In the genomic region with DNA sequence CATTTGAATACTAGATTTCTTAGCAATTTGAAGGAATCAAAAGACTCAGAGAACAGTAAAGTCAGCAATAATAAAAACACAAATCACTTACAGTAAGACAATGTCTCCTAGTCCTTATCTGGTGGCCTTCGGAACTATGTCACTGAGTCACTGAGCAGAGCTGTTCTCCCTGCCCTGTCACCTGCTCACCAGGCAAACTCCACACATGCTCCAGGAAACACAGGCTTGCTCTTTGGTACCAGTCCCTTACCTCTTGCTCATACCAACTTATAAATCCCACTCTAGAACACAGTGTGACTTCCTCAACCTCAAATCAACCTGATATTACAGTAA, we compare ENCODE assay signal across 15 cellular contexts.
DNase-seq lines count a peak whose midpoint lies in the region; ATAC-seq and TF ChIP-seq lines count a peak whose summit lies in the region.
"Had no signal": no experiment of that assay in that cellular context is flagged by ENCODE, and none has a peak within 500 bp of the region (broad histone marks: within the 10 kb centered on the region; RNA-seq: fewer than 3 reads in every experiment).

No MANE protein-coding gene starts in this region.

- WGBS in SK-N-SH (ENCODE audit: low lambda C conversion rate), result 79% methylated on average over 1 of the region's 1 CpG
- WGBS in lung, 2 donors, result 64 to 87% methylated on average over 1 of the region's 1 CpG
- WGBS in stomach, 5 donors, result 25 to 50% (median 48%) methylated on average over 1 of the region's 1 CpG
- 25 to 73% methylated on average over 1 of the region's 1 CpG for WGBS in sigmoid colon, 2 donors

- no peak overlapping the region for H3K27ac ChIP-seq in SK-N-SH (ENCODE audit: low read depth in 2 of 2, low read length in 1 of 2)
- no peak overlapping the region for H3K27ac ChIP-seq in brain microvascular endothelial cell
- H3K27ac ChIP-seq in lung (ENCODE audit: low read depth in 1 of 2, low read length in 1 of 2), result peak overlapping the region; percentile 12 to 34
- peak overlapping the region in 3 of 5 donors; percentile 48 to 63 (median 57) for H3K27ac ChIP-seq in stomach
- no peak overlapping the region for H3K27ac ChIP-seq in sigmoid colon
- H3K27ac ChIP-seq: thyroid gland had no signal

- CTCF ChIA-PET in SK-N-SH (lab: Yijun Ruan, JAX), result interaction anchor here (0.7 to 1.5 kb wide), 2 partner anchors 9 to 81 kb away, joined by 3 to 6 read pairs; partner anchors contain the start of gene CHRM4

- in situ Hi-C loops in brain microvascular endothelial cell (cut with HindIII; ENCODE audit: low pct_ligation_motif_present, low sequenced_read_pairs), result no loop called here

- TF ChIP-seq POLR2A in stomach (IDR thresholded peaks at IDR 0.05) (no peak), sigmoid colon (IDR thresholded peaks at IDR 0.05) (no peak)

- no peak overlapping the region for H3K9ac ChIP-seq in SK-N-SH

- peaks cover 16% of the 10 kb centered on the region for H3F3A ChIP-seq in SK-N-SH (replicated peaks; ENCODE audit: insufficient read depth)

- H3K27me3 ChIP-seq in SK-N-SH (ENCODE audit: insufficient read depth), result no peaks in the 10 kb centered on the region
- no peaks in the 10 kb centered on the region for H3K27me3 ChIP-seq in brain microvascular endothelial cell (replicated peaks)
- H3K27me3 ChIP-seq in lung (ENCODE audit: control insufficient read depth, insufficient read depth), result no peaks in the 10 kb centered on the region
- no peaks in the 10 kb centered on the region for H3K27me3 ChIP-seq in stomach
- H3K27me3 ChIP-seq in sigmoid colon, result no peaks in the 10 kb centered on the region
- H3K27me3 ChIP-seq: thyroid gland had no signal

- intact Hi-C loops in stomach (cut with DNase I; ENCODE audit: low total_unique reads) (no loop called here), sigmoid colon (cut with DNase I) (no loop called here)

- no peaks in the 10 kb centered on the region for H3K36me3 ChIP-seq in SK-N-SH (replicated peaks in 1 of 2; ENCODE audit: control insufficient read depth in 1 of 2, insufficient read depth in 2 of 2, low read length in 1 of 2)
- no peaks in the 10 kb centered on the region for H3K36me3 ChIP-seq in brain microvascular endothelial cell (replicated peaks)
- H3K36me3 ChIP-seq in lung (ENCODE audit: control insufficient read depth in 2 of 2, insufficient read depth in 2 of 2, low read length in 2 of 2), result no peaks in the 10 kb centered on the region
- H3K36me3 ChIP-seq in stomach, result peaks cover 7 to 14% (median 11%) of the 10 kb centered on the region in 4 donors
- H3K36me3 ChIP-seq in sigmoid colon, result no peaks in the 10 kb centered on the region
- H3K36me3 ChIP-seq: thyroid gland had no signal

- no peaks in the 10 kb centered on the region for H4K20me1 ChIP-seq in SK-N-SH (ENCODE audit: insufficient read depth)

- ATAC-seq in SK-N-SH treated with all-trans-retinoic acid at 6 μM for 48 hours (peak; percentile 36), lung (ENCODE audit: insufficient read depth, low FRiP score) (peak; percentile 11), GM21367 (IDR thresholded peaks at IDR 0.05; ENCODE audit: unreplicated experiment) (no peak)

- DNase-seq in SK-N-SH, result no peak
- DNase-seq in brain microvascular endothelial cell, result peak; percentile 18
- no peak for DNase-seq in lung (ENCODE audit: low spot score)
- DNase-seq in stomach, result peak; percentile 46
- DNase-seq in NCI-H2081 treated with DMSO at 0.1 percent for 48 hours (lab: John Stamatoyannopoulos, UW), result no peak
- no peak for DNase-seq in sigmoid colon
- DNase-seq: C1 segment of cervical spinal cord; DMS79; effector CD8-positive, alpha-beta T cell; NCI-H1694 treated with DMSO at 0.1 percent for 48 hours; NCI-H446 treated with DMSO at 0.1 percent for 48 hours; SIG-M5; thyroid gland had no signal

- no peak for TF ChIP-seq RAD21 in SK-N-SH (IDR thresholded peaks at IDR 0.05; ENCODE audit: low read length)

- peaks cover 6% of the 10 kb centered on the region; the same call in 1 of the 2 replicates for H3K79me2 ChIP-seq in SK-N-SH (ENCODE audit: insufficient read depth)

- H3K4me3 ChIP-seq in SK-N-SH (ENCODE audit: low read depth in 2 of 2, low read length in 1 of 2) (no peak overlapping the region), brain microvascular endothelial cell (ENCODE audit: low read depth, low read length) (no peak overlapping the region), lung (no peak overlapping the region), stomach (no peak overlapping the region), sigmoid colon (no peak overlapping the region)
- H3K4me3 ChIP-seq: thyroid gland had no signal

- no peak overlapping the region for H3K4me2 ChIP-seq in SK-N-SH

- TF ChIP-seq EP300 in SK-N-SH (IDR thresholded peaks at IDR 0.05; ENCODE audit: borderline replicate concordance in 1 of 2, low read depth in 1 of 2, low read length in 1 of 2), result no peak
- TF ChIP-seq EP300 in stomach (IDR thresholded peaks at IDR 0.05), result no peak
- no peak for TF ChIP-seq EP300 in sigmoid colon (IDR thresholded peaks at IDR 0.05)

- TF ChIP-seq CTCF in SK-N-SH (IDR thresholded peaks at IDR 0.05), result no peak
- TF ChIP-seq CTCF in brain microvascular endothelial cell (IDR thresholded peaks at IDR 0.05; ENCODE audit: low read depth, low read length, missing control alignments), result no peak
- no peak for TF ChIP-seq CTCF in lung (IDR thresholded peaks at IDR 0.05; ENCODE audit: control extremely low read depth, extremely low read depth)
- TF ChIP-seq CTCF in stomach (IDR thresholded peaks at IDR 0.05), result no peak
- TF ChIP-seq CTCF in sigmoid colon (IDR thresholded peaks at IDR 0.05), result no peak

- peaks cover 2 to 15% of the 10 kb centered on the region in 2 experiments; a peak in 3 of 4 replicates for H3K4me1 ChIP-seq in SK-N-SH (ENCODE audit: control insufficient read depth in 1 of 2, insufficient read depth in 2 of 2, low read depth in 1 of 2, low read length in 1 of 2)
- peaks cover 0 to 14% of the 10 kb centered on the region in 2 donors for H3K4me1 ChIP-seq in lung (ENCODE audit: control insufficient read depth in 2 of 2, insufficient read depth in 2 of 2, low read length in 2 of 2)
- H3K4me1 ChIP-seq in stomach, result peaks cover 8 to 32% (median 16%) of the 10 kb centered on the region in 4 donors
- H3K4me1 ChIP-seq in sigmoid colon, result peaks cover 0 to 6% (median 0%) of the 10 kb centered on the region in 4 donors
- H3K4me1 ChIP-seq: thyroid gland had no signal

- no peaks in the 10 kb centered on the region for H3K9me3 ChIP-seq in SK-N-SH
- H3K9me3 ChIP-seq in lung (ENCODE audit: control insufficient read depth in 2 of 2, insufficient read depth in 1 of 2, low read length in 1 of 2), result no peaks in the 10 kb centered on the region
- no peaks in the 10 kb centered on the region for H3K9me3 ChIP-seq in stomach
- H3K9me3 ChIP-seq in sigmoid colon, result no peaks in the 10 kb centered on the region
- H3K9me3 ChIP-seq: thyroid gland had no signal

- no peak overlapping the region for H2AFZ ChIP-seq in SK-N-SH (ENCODE audit: low read depth)

- H3K9me2 ChIP-seq in SK-N-SH, result no peaks in the 10 kb centered on the region

- POLR2A ChIA-PET in SK-N-SH (lab: Yijun Ruan, JAX), result no interaction called here

TF ChIP-seq in SK-N-SH treated with all-trans-retinoic acid at 6 μM for 48 hours, 23 proteins besides CTCF, POLR2A, EP300 and RAD21 (continues in another document):
- TF ChIP-seq SNAI2 (CRISPR knock-in tag; IDR thresholded peaks at IDR 0.05) (no peak), PPARA (CRISPR knock-in tag; IDR thresholded peaks at IDR 0.05; ENCODE audit: borderline replicate concordance) (no peak)
- TF ChIP-seq, protein P1, sequence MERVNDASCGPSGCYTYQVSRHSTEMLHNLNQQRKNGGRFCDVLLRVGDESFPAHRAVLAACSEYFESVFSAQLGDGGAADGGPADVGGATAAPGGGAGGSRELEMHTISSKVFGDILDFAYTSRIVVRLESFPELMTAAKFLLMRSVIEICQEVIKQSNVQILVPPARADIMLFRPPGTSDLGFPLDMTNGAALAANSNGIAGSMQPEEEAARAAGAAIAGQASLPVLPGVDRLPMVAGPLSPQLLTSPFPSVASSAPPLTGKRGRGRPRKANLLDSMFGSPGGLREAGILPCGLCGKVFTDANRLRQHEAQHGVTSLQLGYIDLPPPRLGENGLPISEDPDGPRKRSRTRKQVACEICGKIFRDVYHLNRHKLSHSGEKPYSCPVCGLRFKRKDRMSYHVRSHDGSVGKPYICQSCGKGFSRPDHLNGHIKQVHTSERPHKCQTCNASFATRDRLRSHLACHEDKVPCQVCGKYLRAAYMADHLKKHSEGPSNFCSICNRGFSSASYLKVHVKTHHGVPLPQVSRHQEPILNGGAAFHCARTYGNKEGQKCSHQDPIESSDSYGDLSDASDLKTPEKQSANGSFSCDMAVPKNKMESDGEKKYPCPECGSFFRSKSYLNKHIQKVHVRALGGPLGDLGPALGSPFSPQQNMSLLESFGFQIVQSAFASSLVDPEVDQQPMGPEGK (CRISPR knock-in tag; IDR thresholded peaks at IDR 0.05; ENCODE audit: borderline replicate concordance), result no peak

TF ChIP-seq in SK-N-SH, 30 proteins besides CTCF, POLR2A, EP300 and RAD21:
- TF ChIP-seq SMC3 (IDR thresholded peaks at IDR 0.05; ENCODE audit: low read depth, low read length) (no peak), RFX5 (IDR thresholded peaks at IDR 0.05; ENCODE audit: low read length) (no peak), ELF1 (IDR thresholded peaks at IDR 0.05) (no peak), POLR2AphosphoS5 (IDR thresholded peaks at IDR 0.05; ENCODE audit: low read depth, low read length) (no peak), FOXJ3 (CRISPR knock-in tag; IDR thresholded peaks at IDR 0.05) (no peak), FOXM1 (IDR thresholded peaks at IDR 0.05; ENCODE audit: low read depth) (no peak), GATA2 (CRISPR knock-in tag; IDR thresholded peaks at IDR 0.05) (no peak), FOSL2 (IDR thresholded peaks at IDR 0.05; ENCODE audit: borderline replicate concordance, low read depth) (no peak), RCOR1 (IDR thresholded peaks at IDR 0.05; ENCODE audit: low read length) (no peak)
- TF ChIP-seq, protein P2, sequence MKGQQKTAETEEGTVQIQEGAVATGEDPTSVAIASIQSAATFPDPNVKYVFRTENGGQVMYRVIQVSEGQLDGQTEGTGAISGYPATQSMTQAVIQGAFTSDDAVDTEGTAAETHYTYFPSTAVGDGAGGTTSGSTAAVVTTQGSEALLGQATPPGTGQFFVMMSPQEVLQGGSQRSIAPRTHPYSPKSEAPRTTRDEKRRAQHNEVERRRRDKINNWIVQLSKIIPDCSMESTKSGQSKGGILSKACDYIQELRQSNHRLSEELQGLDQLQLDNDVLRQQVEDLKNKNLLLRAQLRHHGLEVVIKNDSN (IDR thresholded peaks at IDR 0.05; ENCODE audit: borderline replicate concordance, low read depth), result no peak

Comparison
In these comparisons a context has a peak if more than half of its experiments do, and no peak if none do; other contexts are left out.
1. DNase-seq: peak in brain microvascular endothelial cell (single experiment) and stomach (single experiment); none in SK-N-SH (single experiment), lung (single experiment), NCI-H2081 treated with DMSO at 0.1 percent for 48 hours (single experiment) and sigmoid colon (single experiment).
2. H3K27ac ChIP-seq: peak in lung (2 of 2) and stomach (3 of 5); none in SK-N-SH (0 of 2), brain microvascular endothelial cell (single experiment) and sigmoid colon (0 of 4).